ENCODE assay signal across 26 cellular contexts in genomic region chr12:121436706-121437105, GRCh38.
"Had no signal": no experiment of that assay in that cellular context is flagged by ENCODE, and none has a peak within 500 bp of the region (broad histone marks: within the 10 kb centered on the region; RNA-seq: fewer than 3 reads in every experiment).

No MANE protein-coding gene starts in this region.

- H3K27ac Mint-ChIP-seq: activated CD4-positive, alpha-beta memory T cell treated with anti-CD3 and anti-CD28 coated beads, Interleukin-2, amount 10 ng/mL, durations not matched to agents 7 days and 5 days; activated CD4-positive, alpha-beta T cell treated with anti-CD3 and anti-CD28 coated beads, Interleukin-2, amount 10 ng/mL, durations not matched to agents 7 days and 5 days; nephron progenitor cell; progenitor cell of endocrine pancreas; stimulated activated memory B cell treated with anti-CD40 and anti-IgM and Interleukin-4, amounts not matched to agents 10 μg/mL and 1 μg/mL and 100 μg/mL, for 72 hours; stimulated activated naive CD8-positive, alpha-beta T cell treated with anti-CD3 and anti-CD28 coated beads, Interleukin-15, amount 100 ng/mL, for 72 hours; type B pancreatic cell had no signal

- H3K4me1 ChIP-seq: lower lobe of right lung, uterus had no signal

- H3K4me3 Mint-ChIP-seq: activated CD4-positive, alpha-beta memory T cell treated with anti-CD3 and anti-CD28 coated beads, Interleukin-2, amount 10 ng/mL, durations not matched to agents 7 days and 5 days; nephron progenitor cell; stimulated activated memory B cell treated with anti-CD40 and anti-IgM and Interleukin-4, amounts not matched to agents 10 μg/mL and 1 μg/mL and 100 μg/mL, for 72 hours; stimulated activated naive CD8-positive, alpha-beta T cell treated with anti-CD3 and anti-CD28 coated beads, Interleukin-15, amount 100 ng/mL, for 72 hours; type B pancreatic cell had no signal

- H3K27ac ChIP-seq: lower lobe of right lung, ovary, uterus, WERI-Rb-1 had no signal

- H3K36me3 ChIP-seq: ovary, uterus had no signal

- H3K27me3 ChIP-seq: ovary, uterus had no signal

- DNase-seq: activated CD4-positive, alpha-beta memory T cell treated with anti-CD3 and anti-CD28 coated beads, Interleukin-2, amount 10 ng/mL, durations not matched to agents 7 days and 5 days; activated CD4-positive, alpha-beta T cell treated with anti-CD3 and anti-CD28 coated beads, Interleukin-2, amount 10 ng/mL, durations not matched to agents 7 days and 5 days; activated CD4-positive, CD25-positive, alpha-beta regulatory T cell treated with anti-CD3 and anti-CD28 coated beads, Interleukin-2, amount 50 U/mL, for 72 hours; activated naive CD4-positive, alpha-beta T cell; activated T-cell treated with anti-CD3 and anti-CD28 coated beads, Interleukin-2, amount 50 U/mL, for 48 hours; amygdala; caudate nucleus; effector memory CD4-positive, alpha-beta T cell; kidney glomerular epithelial cell; lower lobe of right lung; mesendoderm; nephron progenitor cell; ovary; stimulated activated CD4-positive, alpha-beta T cell treated with anti-CD3 and anti-CD28 coated beads, Interleukin-1b, Interleukin-23, amount 100 ng/mL, for 48 hours; stimulated activated CD4-positive, alpha-beta T cell treated with anti-CD3 and anti-CD28 coated beads, Interleukin-4, amount 100 ng/mL, for 4 hours; stimulated activated CD8-positive, alpha-beta memory T cell treated with anti-CD3 and anti-CD28 coated beads, Interleukin-4, amount 100 ng/mL, for 48 hours; stimulated activated naive CD8-positive, alpha-beta T cell treated with anti-CD3 and anti-CD28 coated beads, Interleukin-15, amount 100 ng/mL, for 72 hours; substantia nigra; T1000; uterus; WERI-Rb-1 had no signal

- H3K4me3 ChIP-seq: lower lobe of right lung, ovary, smooth muscle cell, uterus had no signal

- H3K27me3 Mint-ChIP-seq: activated CD4-positive, alpha-beta memory T cell treated with anti-CD3 and anti-CD28 coated beads, Interleukin-2, amount 10 ng/mL, durations not matched to agents 7 days and 5 days; activated CD4-positive, alpha-beta T cell treated with anti-CD3 and anti-CD28 coated beads, Interleukin-2, amount 10 ng/mL, durations not matched to agents 7 days and 5 days; progenitor cell of endocrine pancreas; stimulated activated memory B cell treated with anti-CD40 and anti-IgM and Interleukin-4, amounts not matched to agents 10 μg/mL and 1 μg/mL and 100 μg/mL, for 72 hours; stimulated activated naive CD8-positive, alpha-beta T cell treated with anti-CD3 and anti-CD28 coated beads, Interleukin-15, amount 100 ng/mL, for 72 hours; type B pancreatic cell had no signal

- H3K4me2 ChIP-seq: smooth muscle cell had no signal

- ATAC-seq: left lobe of liver; lower lobe of right lung; stimulated activated memory B cell treated with anti-CD40 and anti-IgM and Interleukin-4, amounts not matched to agents 10 μg/mL and 1 μg/mL and 100 μg/mL, for 72 hours; stimulated activated naive CD8-positive, alpha-beta T cell treated with anti-CD3 and anti-CD28 coated beads, Interleukin-15, amount 100 ng/mL, for 72 hours had no signal

- H3K9me3 ChIP-seq: lower lobe of right lung, ovary, uterus had no signal

- H3K4me1 Mint-ChIP-seq: activated CD4-positive, alpha-beta memory T cell treated with anti-CD3 and anti-CD28 coated beads, Interleukin-2, amount 10 ng/mL, durations not matched to agents 7 days and 5 days; nephron progenitor cell; stimulated activated memory B cell treated with anti-CD40 and anti-IgM and Interleukin-4, amounts not matched to agents 10 μg/mL and 1 μg/mL and 100 μg/mL, for 72 hours had no signal
